Comparison of ENCODE assay signal across 10 cellular contexts in genomic region chr4:41144812-41145211, GRCh38.
DNase-seq lines count a peak whose midpoint lies in the region; ATAC-seq and TF ChIP-seq lines count a peak whose summit lies in the region.
"Had no signal": no experiment of that assay in that cellular context is flagged by ENCODE, and none has a peak within 500 bp of the region (broad histone marks: within the 10 kb centered on the region; RNA-seq: fewer than 3 reads in every experiment).

No MANE protein-coding gene starts in this region.

- H3K9me3 Mint-ChIP-seq in WTC11, result no peaks in the 10 kb centered on the region
- no peaks in the 10 kb centered on the region for H3K9me3 Mint-ChIP-seq in activated T-helper 2 cell treated with anti-CD3 and anti-CD28 coated beads, Interferon-gamma antibody, Interleukin-2, Interleukin-4, amounts not matched to agents 10 μg/mL and 5 μg/mL and 100 μg/mL, durations not matched to agents 14 hours and 24 hours and 36 hours
- H3K9me3 Mint-ChIP-seq: activated naive CD4-positive, alpha-beta T cell treated with anti-CD3 and anti-CD28 coated beads, Interleukin-2, amount 50 U/mL, for 72 hours had no signal

- no TSS peak for BruUV-seq in HCT116 (replicated peaks; lab: Mats Ljungman, UMichigan)

- peak overlapping the region; percentile 87 for H3K27ac ChIP-seq in HCT116 (ENCODE audit: low read depth, low read length)
- peak overlapping the region; percentile 85 to 98 (median 88) for H3K27ac ChIP-seq in gastroesophageal sphincter
- peak overlapping the region; percentile 80 for H3K27ac ChIP-seq in rectal smooth muscle tissue (ENCODE audit: low read depth, low read length)
- peak overlapping the region in 1 of 5 donors; percentile 11 for H3K27ac ChIP-seq in adrenal gland

- CTCF ChIA-PET in HCT116 (lab: Charles Lee), result interaction anchor here (0.8 kb wide), 1 partner anchor 236 kb away, joined by 3 read pairs; no protein-coding TSS in a partner anchor
- CTCF ChIA-PET in WTC11 (lab: Charles Lee), result no interaction called here

- H3K9ac ChIP-seq in HCT116 (ENCODE audit: low read length), result peak overlapping the region; percentile 43
- H3K9ac ChIP-seq in rectal smooth muscle tissue (ENCODE audit: low read length), result no peak overlapping the region

- H3K36me3 ChIP-seq in HCT116 (ENCODE audit: control insufficient read depth in 1 of 2, insufficient read depth in 2 of 2, low read length in 2 of 2) (peaks cover 0 to 9% of the 10 kb centered on the region in 2 experiments; a peak in 1 of 4 replicates), gastroesophageal sphincter (no peaks in the 10 kb centered on the region), rectal smooth muscle tissue (ENCODE audit: control insufficient read depth, insufficient read depth, low read length) (no peaks in the 10 kb centered on the region), adrenal gland (replicated peaks in 1 of 2) (no peaks in the 10 kb centered on the region)

- POLR2A ChIA-PET in HCT116 (lab: Charles Lee) (interaction anchor here (1.1 to 1.4 kb wide), 2 partner anchors 15 to 19 kb away, joined by 3 to 5 read pairs; no protein-coding TSS in a partner anchor), WTC11 (lab: Charles Lee) (no interaction called here)

- TF ChIP-seq CTCF in HCT116 (IDR thresholded peaks at IDR 0.05 in 2 of 3, conservative IDR thresholded peaks at IDR 0.05 in 1 of 3; ENCODE audit: borderline replicate concordance in 1 of 3, insufficient read depth in 1 of 3, low read depth in 2 of 3, low read length in 2 of 3) (no peak), WTC11 (IDR thresholded peaks at IDR 0.05) (no peak), gastroesophageal sphincter (IDR thresholded peaks at IDR 0.05) (no peak), adrenal gland (IDR thresholded peaks at IDR 0.05) (no peak)

- intact Hi-C loops in HCT116 (cut with micrococcal nuclease), result no loop called here
- intact Hi-C loops in activated T-helper 2 cell treated with anti-CD3 and anti-CD28 coated beads, Interferon-gamma antibody, Interleukin-2, Interleukin-4, amounts not matched to agents 10 μg/mL and 5 μg/mL and 100 μg/mL, durations not matched to agents 14 hours and 24 hours and 36 hours (cut with micrococcal nuclease), result no loop called here
- intact Hi-C loops in adrenal gland (cut with DNase I), result loop anchor here in 1 of 2 donors (10.0 kb wide), 1 partner anchor 50 kb away; no protein-coding TSS in a partner anchor

- H3K4me3 ChIP-seq in HCT116 (replicated peaks in 1 of 2; ENCODE audit: low read depth in 1 of 2, low read length in 2 of 2) (no peak overlapping the region), gastroesophageal sphincter (no peak overlapping the region), rectal smooth muscle tissue (ENCODE audit: low read length) (no peak overlapping the region), adrenal gland (no peak overlapping the region)

- H3K27ac Mint-ChIP-seq in WTC11, result peak overlapping the region; percentile 96
- no peak overlapping the region for H3K27ac Mint-ChIP-seq in activated T-helper 2 cell treated with anti-CD3 and anti-CD28 coated beads, Interferon-gamma antibody, Interleukin-2, Interleukin-4, amounts not matched to agents 10 μg/mL and 5 μg/mL and 100 μg/mL, durations not matched to agents 14 hours and 24 hours and 36 hours

- H3K4me1 ChIP-seq in HCT116 (ENCODE audit: control insufficient read depth in 1 of 2, insufficient read depth in 2 of 2, low read length in 2 of 2), result peaks cover 76 to 82% of the 10 kb centered on the region in 2 experiments
- peaks cover 35 to 89% (median 39%) of the 10 kb centered on the region in 3 donors for H3K4me1 ChIP-seq in gastroesophageal sphincter
- peaks cover 29% of the 10 kb centered on the region for H3K4me1 ChIP-seq in rectal smooth muscle tissue (ENCODE audit: control insufficient read depth, insufficient read depth, low read length)
- H3K4me1 ChIP-seq in adrenal gland (replicated peaks in 1 of 2), result peaks cover 29 to 37% of the 10 kb centered on the region in 2 donors

- H3K27me3 Mint-ChIP-seq in WTC11 (ENCODE audit: low read depth), result no peaks in the 10 kb centered on the region
- peaks cover 3% of the 10 kb centered on the region for H3K27me3 Mint-ChIP-seq in activated T-helper 2 cell treated with anti-CD3 and anti-CD28 coated beads, Interferon-gamma antibody, Interleukin-2, Interleukin-4, amounts not matched to agents 10 μg/mL and 5 μg/mL and 100 μg/mL, durations not matched to agents 14 hours and 24 hours and 36 hours (ENCODE audit: low read depth)

- H3K79me2 ChIP-seq in HCT116 (ENCODE audit: insufficient read depth, low read length), result peaks cover 96% of the 10 kb centered on the region

- ATAC-seq in HCT116, result peak; percentile 47
- no peak for ATAC-seq in WTC11
- no peak for ATAC-seq in gastroesophageal sphincter
- no peak for ATAC-seq in GM18861 (IDR thresholded peaks at IDR 0.05; ENCODE audit: unreplicated experiment)
- ATAC-seq: activated naive CD4-positive, alpha-beta T cell treated with anti-CD3 and anti-CD28 coated beads, Interleukin-2, amount 50 U/mL, for 72 hours had no signal

- H3K4me3 Mint-ChIP-seq in WTC11, result no peak overlapping the region
- no peak overlapping the region for H3K4me3 Mint-ChIP-seq in activated T-helper 2 cell treated with anti-CD3 and anti-CD28 coated beads, Interferon-gamma antibody, Interleukin-2, Interleukin-4, amounts not matched to agents 10 μg/mL and 5 μg/mL and 100 μg/mL, durations not matched to agents 14 hours and 24 hours and 36 hours (ENCODE audit: low read depth)

- no peaks in the 10 kb centered on the region for H4K20me1 ChIP-seq in HCT116 (ENCODE audit: insufficient read depth)

- H3K4me1 Mint-ChIP-seq in WTC11, result peaks cover 37% of the 10 kb centered on the region
- no peaks in the 10 kb centered on the region for H3K4me1 Mint-ChIP-seq in activated T-helper 2 cell treated with anti-CD3 and anti-CD28 coated beads, Interferon-gamma antibody, Interleukin-2, Interleukin-4, amounts not matched to agents 10 μg/mL and 5 μg/mL and 100 μg/mL, durations not matched to agents 14 hours and 24 hours and 36 hours (ENCODE audit: low read depth)

- H3K4me2 ChIP-seq in HCT116 (ENCODE audit: low read length), result peak overlapping the region; percentile 57

- H3K9me2 ChIP-seq in HCT116 (ENCODE audit: insufficient read depth), result no peaks in the 10 kb centered on the region

- RAD21 ChIA-PET in HCT116 (lab: Charles Lee; ENCODE audit: low non-redundant PET in 1 of 2, low total read pairs in 2 of 2, uncharacterized antibody in 2 of 2, unreplicated experiment in 2 of 2), result interaction anchor here in 1 of 2 experiments (0.8 kb wide), 1 partner anchor 70 kb away, joined by 4 read pairs; the partner anchor contains the start of gene APBB2

- TF ChIP-seq RAD21 in HCT116 (IDR thresholded peaks at IDR 0.05; ENCODE audit: low read depth), result no peak

- TF ChIP-seq EP300 in gastroesophageal sphincter (IDR thresholded peaks at IDR 0.05), result no peak

- WGBS in gastroesophageal sphincter (ENCODE audit: low coverage in 1 of 2), 2 donors, result 54 to 56% methylated on average over 5 of the region's 5 CpGs
- WGBS in adrenal gland, 4 donors, result 70 to 91% (median 83%) methylated on average over 5 of the region's 5 CpGs

- H3K27me3 ChIP-seq in HCT116 (ENCODE audit: insufficient read depth, low read length), result no peaks in the 10 kb centered on the region
- H3K27me3 ChIP-seq in gastroesophageal sphincter, result no peaks in the 10 kb centered on the region
- no peaks in the 10 kb centered on the region for H3K27me3 ChIP-seq in rectal smooth muscle tissue (ENCODE audit: control insufficient read depth, insufficient read depth, low read length)
- no peaks in the 10 kb centered on the region for H3K27me3 ChIP-seq in adrenal gland

- DNase-seq in HCT116 (ENCODE audit: low read depth, low spot score) (no peak), WTC11 (ENCODE audit: low spot score) (no peak), NCI-H510A (lab: John Stamatoyannopoulos, UW) (no peak), adrenal gland (no peak)
- DNase-seq in activated T-helper 2 cell treated with anti-CD3 and anti-CD28 coated beads, Interferon-gamma antibody, Interleukin-2, Interleukin-4, amounts not matched to agents 10 μg/mL and 5 μg/mL and 100 μg/mL, durations not matched to agents 14 hours and 24 hours and 36 hours (ENCODE audit: low spot score), result no peak
- DNase-seq: activated CD4-positive, CD25-positive, alpha-beta regulatory T cell treated with anti-CD3 and anti-CD28 coated beads, Interleukin-2, amount 50 U/mL, for 72 hours had no signal

- H2AFZ ChIP-seq in HCT116 (ENCODE audit: low read depth, low read length, poor library complexity, severe bottlenecking), result no peak overlapping the region

- H3K36me3 Mint-ChIP-seq in WTC11, result peaks cover 5% of the 10 kb centered on the region; the same call in 1 of the 2 replicates
- H3K36me3 Mint-ChIP-seq in activated T-helper 2 cell treated with anti-CD3 and anti-CD28 coated beads, Interferon-gamma antibody, Interleukin-2, Interleukin-4, amounts not matched to agents 10 μg/mL and 5 μg/mL and 100 μg/mL, durations not matched to agents 14 hours and 24 hours and 36 hours (ENCODE audit: low read depth), result no peaks in the 10 kb centered on the region
- H3K36me3 Mint-ChIP-seq: activated naive CD4-positive, alpha-beta T cell treated with anti-CD3 and anti-CD28 coated beads, Interleukin-2, amount 50 U/mL, for 72 hours had no signal

- no peak for TF ChIP-seq POLR2A in HCT116 (IDR thresholded peaks at IDR 0.05; ENCODE audit: borderline replicate concordance, extremely low read depth, insufficient read depth, insufficient read length)
- no peak for TF ChIP-seq POLR2A in gastroesophageal sphincter (IDR thresholded peaks at IDR 0.05)
- no peak for TF ChIP-seq POLR2A in adrenal gland (IDR thresholded peaks at IDR 0.05)

- H3K9me3 ChIP-seq in HCT116 (ENCODE audit: control insufficient read depth in 1 of 2, insufficient read depth in 1 of 2, low read depth in 1 of 2, low read length in 2 of 2), result no peaks in the 10 kb centered on the region
- no peaks in the 10 kb centered on the region for H3K9me3 ChIP-seq in gastroesophageal sphincter
- no peaks in the 10 kb centered on the region for H3K9me3 ChIP-seq in adrenal gland (replicated peaks in 1 of 3)

TF ChIP-seq in HCT116, 20 proteins besides CTCF, POLR2A, EP300 and RAD21:
- TF ChIP-seq EZH2 (IDR thresholded peaks at IDR 0.05), result no peak
- no peak for TF ChIP-seq ZFX (IDR thresholded peaks at IDR 0.05)

TF ChIP-seq in WTC11, 78 proteins besides CTCF, POLR2A, EP300 and RAD21:
- no peak for TF ChIP-seq NFYB (CRISPR knock-in tag; conservative IDR thresholded peaks at IDR 0.05; ENCODE audit: low read depth)
- TF ChIP-seq TP53 (CRISPR knock-in tag; IDR thresholded peaks at IDR 0.05), result peak; percentile 68; the same call in 1 of the 2 replicates
- no peak for TF ChIP-seq PREB (CRISPR knock-in tag; IDR thresholded peaks at IDR 0.05; ENCODE audit: borderline replicate concordance)
